In genomic region chr9:113216406-113216805, GRCh38 we compare ENCODE assay signal across 23 cellular contexts. TPM values are rescaled to one million over a fixed set of nuclear protein-coding genes. Genes with fewer than 3 reads are reported as not detected.
DNase-seq lines count a peak whose midpoint lies in the region; ATAC-seq and TF ChIP-seq lines count a peak whose summit lies in the region.
"Had no signal": no experiment of that assay in that cellular context is flagged by ENCODE, and none has a peak within 500 bp of the region (broad histone marks: within the 10 kb centered on the region; RNA-seq: fewer than 3 reads in every experiment).

No MANE protein-coding gene starts in this region.

- H3K27me3 Mint-ChIP-seq in activated T-cell treated with anti-CD3 and anti-CD28 coated beads, Interleukin-2, amount 50 U/mL, for 72 hours (ENCODE audit: low read depth) = no peaks in the 10 kb centered on the region
- no peaks in the 10 kb centered on the region for H3K27me3 Mint-ChIP-seq in type B pancreatic cell
- H3K27me3 Mint-ChIP-seq: CD4-positive, alpha-beta memory T cell had no signal

- H3K36me3 ChIP-seq in mesendoderm (ENCODE audit: control insufficient read depth, insufficient read depth, low read length) = no peaks in the 10 kb centered on the region
- peaks cover 0 to 9% (median 0%) of the 10 kb centered on the region in 3 donors for H3K36me3 ChIP-seq in tibial nerve

- WGBS in mesendoderm (ENCODE audit: extremely low coverage, insufficient coverage, low lambda C conversion rate) = no CpG with 5 or more reads among the region's 3 CpGs
- 84 to 86% methylated on average over 3 of the region's 3 CpGs for WGBS in tibial nerve, 2 donors

- no peak overlapping the region for H3K4me3 Mint-ChIP-seq in activated T-cell treated with anti-CD3 and anti-CD28 coated beads, Interleukin-2, amount 50 U/mL, for 72 hours
- no peak overlapping the region for H3K4me3 Mint-ChIP-seq in type B pancreatic cell
- H3K4me3 Mint-ChIP-seq: CD4-positive, alpha-beta memory T cell; GM23338; HFFc6 had no signal

- H3K27ac Mint-ChIP-seq in activated T-cell treated with anti-CD3 and anti-CD28 coated beads, Interleukin-2, amount 50 U/mL, for 72 hours = peak overlapping the region; percentile 54
- peak overlapping the region; percentile 43 for H3K27ac Mint-ChIP-seq in type B pancreatic cell
- H3K27ac Mint-ChIP-seq: GM23338, HFFc6 had no signal

- no peak for ATAC-seq in activated T-cell treated with anti-CD3 and anti-CD28 coated beads, Interleukin-2, amount 50 U/mL, for 72 hours (replicated peaks in 1 of 2)
- ATAC-seq in GM19023 (IDR thresholded peaks at IDR 0.05; ENCODE audit: unreplicated experiment) (no peak), HG03442 (IDR thresholded peaks at IDR 0.05; ENCODE audit: unreplicated experiment) (no peak)
- ATAC-seq: A549, GM23338, HCT116 had no signal

- peaks cover 6% of the 10 kb centered on the region for H3K79me1 ChIP-seq in mesendoderm (ENCODE audit: low read length)

- TF ChIP-seq EP300 in tibial nerve (IDR thresholded peaks at IDR 0.05) = no peak

- no peak overlapping the region for H3K27ac ChIP-seq in mesendoderm (ENCODE audit: low read depth, low read length)
- H3K27ac ChIP-seq in tibial nerve = no peak overlapping the region
- H3K27ac ChIP-seq: 22Rv1, A549, C4-2B, HL-60 had no signal

- H3K79me2 ChIP-seq in mesendoderm (ENCODE audit: control insufficient read depth, insufficient read depth, low read length) = peaks cover 10% of the 10 kb centered on the region

- no peak overlapping the region for H3K4me2 ChIP-seq in mesendoderm (ENCODE audit: low read length)
- H3K4me2 ChIP-seq: A549, GM23338 had no signal

- H3K18ac ChIP-seq in mesendoderm (ENCODE audit: low read length) = no peak overlapping the region

- no peaks in the 10 kb centered on the region for H3K9me3 ChIP-seq in tibial nerve
- H3K9me3 ChIP-seq: A549 had no signal

- no peak overlapping the region for H2BK120ac ChIP-seq in mesendoderm (ENCODE audit: low read depth, low read length)

- H2AK5ac ChIP-seq in mesendoderm (ENCODE audit: low read length) = no peak overlapping the region

- no peak overlapping the region for H3K4ac ChIP-seq in mesendoderm (ENCODE audit: low read depth, low read length)

- no peaks in the 10 kb centered on the region for H3K9me3 Mint-ChIP-seq in activated T-cell treated with anti-CD3 and anti-CD28 coated beads, Interleukin-2, amount 50 U/mL, for 72 hours
- no peaks in the 10 kb centered on the region for H3K9me3 Mint-ChIP-seq in type B pancreatic cell
- H3K9me3 Mint-ChIP-seq: CD4-positive, alpha-beta memory T cell; GM23338; HFFc6 had no signal

- H3K36me3 Mint-ChIP-seq in activated T-cell treated with anti-CD3 and anti-CD28 coated beads, Interleukin-2, amount 50 U/mL, for 72 hours (ENCODE audit: insufficient read depth in 2 of 2) = peaks cover 6 to 23% of the 10 kb centered on the region in 2 donors
- peaks cover 9% of the 10 kb centered on the region for H3K36me3 Mint-ChIP-seq in type B pancreatic cell

- no peak overlapping the region for H3K23ac ChIP-seq in mesendoderm (ENCODE audit: low read length)

- H4K5ac ChIP-seq in mesendoderm (ENCODE audit: low read length) = no peak overlapping the region

- no peak overlapping the region for H3K9ac ChIP-seq in mesendoderm (ENCODE audit: low read length)

- H3K4me1 ChIP-seq in mesendoderm (ENCODE audit: control insufficient read depth, low read depth, low read length) = peaks cover 2% of the 10 kb centered on the region
- H3K4me1 ChIP-seq in tibial nerve = peaks cover 0 to 37% (median 13%) of the 10 kb centered on the region in 4 donors

- peaks cover 35% of the 10 kb centered on the region for H3K4me1 Mint-ChIP-seq in activated T-cell treated with anti-CD3 and anti-CD28 coated beads, Interleukin-2, amount 50 U/mL, for 72 hours (ENCODE audit: low read depth)
- peaks cover 6% of the 10 kb centered on the region for H3K4me1 Mint-ChIP-seq in type B pancreatic cell (ENCODE audit: unreplicated experiment)

- H2BK15ac ChIP-seq in mesendoderm (replicated peaks; ENCODE audit: low read depth) = no peak overlapping the region

- TF ChIP-seq CTCF in type B pancreatic cell (conservative IDR thresholded peaks at IDR 0.05) (no peak), tibial nerve (IDR thresholded peaks at IDR 0.05) (no peak)

- H3K27me3 ChIP-seq in mesendoderm (ENCODE audit: insufficient read depth, low read length, poor library complexity) = no peaks in the 10 kb centered on the region
- no peaks in the 10 kb centered on the region for H3K27me3 ChIP-seq in tibial nerve

- H3K56ac ChIP-seq in mesendoderm (ENCODE audit: low read length) = no peak overlapping the region

- no peak overlapping the region for H4K8ac ChIP-seq in mesendoderm (ENCODE audit: low read depth, low read length)

- no peak for TF ChIP-seq POLR2A in tibial nerve (IDR thresholded peaks at IDR 0.05)

- no peak overlapping the region for H2BK5ac ChIP-seq in mesendoderm (ENCODE audit: low read length)

- no peak overlapping the region for H3K4me3 ChIP-seq in mesendoderm (ENCODE audit: low read length)
- no peak overlapping the region for H3K4me3 ChIP-seq in tibial nerve
- H3K4me3 ChIP-seq: A549, GM23338 had no signal

- no peak for DNase-seq in activated T-cell treated with anti-CD3 and anti-CD28 coated beads, Interleukin-2, amount 50 U/mL, for 72 hours
- DNase-seq in activated T-cell treated with anti-CD3 and anti-CD28 coated beads, Interleukin-2, amount 50 U/mL, for 1 hour = no peak
- DNase-seq in amniotic epithelial cell (ENCODE audit: low read depth) (peak; percentile 28), mesendoderm (peak; percentile 59), type B pancreatic cell (ENCODE audit: extremely low spot score, unreplicated experiment) (no peak), tibial nerve (ENCODE audit: low spot score in 2 of 2) (no peak)
- DNase-seq: AML-193; Calu3; CD4-positive, alpha-beta memory T cell; DMS 273 treated with DMSO at 0.1 percent for 48 hours; DMS53; DND-41; EL; H7; HFFc6 had no signal

RNA-seq across cellular contexts. Expression of gene FKBP15, which starts 4.7 kb away (rescaled TPM):
- 10 to 100 TPM; 24.7 to 26.0 TPM for total RNA-seq in activated T-cell treated with anti-CD3 and anti-CD28 coated beads, Interleukin-2, amount 50 U/mL, for 72 hours
- 11.1 TPM for polyA plus RNA-seq in mesendoderm (2013, experiment 1 of 2)
- 11.8 TPM for polyA plus RNA-seq in mesendoderm (2013, experiment 2 of 2)
- total RNA-seq in type B pancreatic cell (ENCODE audit: low replicate concordance) (23.8 and 24.6 TPM in 2 replicates), tibial nerve (10 to 100 TPM; 25.7 to 43.8 (median 29.2) TPM)

RNA-seq across cellular contexts. Expression of gene SLC31A1, which starts 4.9 kb away (rescaled TPM):
- 1 to 10 TPM; 7.9 to 8.8 TPM for total RNA-seq in activated T-cell treated with anti-CD3 and anti-CD28 coated beads, Interleukin-2, amount 50 U/mL, for 72 hours
- polyA plus RNA-seq in mesendoderm (2013, experiment 1 of 2) = 21.4 TPM
- polyA plus RNA-seq in mesendoderm (2013, experiment 2 of 2) = 21.1 TPM
- total RNA-seq in type B pancreatic cell (ENCODE audit: low replicate concordance) = 31.7 and 45.8 TPM in 2 replicates
- 10 to 100 TPM in 2 of 4 donors, 1 to 10 TPM in 2; 6.5 to 12.9 (median 10.6) TPM for total RNA-seq in tibial nerve

RNA-seq across cellular contexts. Expression of gene CDC26, which starts 59.0 kb away (rescaled TPM):
- total RNA-seq in activated T-cell treated with anti-CD3 and anti-CD28 coated beads, Interleukin-2, amount 50 U/mL, for 72 hours = 10 to 100 TPM; 45.4 to 58.4 TPM
- 75.8 TPM for polyA plus RNA-seq in mesendoderm (2013, experiment 1 of 2)
- 71.7 TPM for polyA plus RNA-seq in mesendoderm (2013, experiment 2 of 2)
- total RNA-seq in type B pancreatic cell (ENCODE audit: low replicate concordance) (33.9 and 34.8 TPM in 2 replicates), tibial nerve (10 to 100 TPM; 16.3 to 39.1 (median 26.8) TPM)

RNA-seq across cellular contexts. Expression of gene PRPF4, which starts 59.1 kb away (rescaled TPM):
- 10 to 100 TPM; 34.0 to 49.0 TPM for total RNA-seq in activated T-cell treated with anti-CD3 and anti-CD28 coated beads, Interleukin-2, amount 50 U/mL, for 72 hours
- 29.3 TPM for polyA plus RNA-seq in mesendoderm (2013, experiment 1 of 2)
- 29.9 TPM for polyA plus RNA-seq in mesendoderm (2013, experiment 2 of 2)
- total RNA-seq in type B pancreatic cell (ENCODE audit: low replicate concordance) (27.2 and 38.0 TPM in 2 replicates), tibial nerve (10 to 100 TPM in 2 of 4 donors, 1 to 10 TPM in 2; 9.0 to 14.4 (median 10.9) TPM)

Comparison
In these comparisons a context has a peak if more than half of its experiments do, and no peak if none do; other contexts are left out.
1. DNase-seq: peak in amniotic epithelial cell (single experiment) and mesendoderm (single experiment); none in activated T-cell treated with anti-CD3 and anti-CD28 coated beads, Interleukin-2, amount 50 U/mL, for 72 hours (0 of 2), activated T-cell treated with anti-CD3 and anti-CD28 coated beads, Interleukin-2, amount 50 U/mL, for 1 hour (single experiment), type B pancreatic cell (single experiment) and tibial nerve (0 of 2).